24 cellular contexts compared by ENCODE assay signal in genomic region chr11:44047298-44047697, GRCh38. TPM values are rescaled to one million over a fixed set of nuclear protein-coding genes. Genes with fewer than 3 reads are reported as not detected.
DNase-seq lines count a peak whose midpoint lies in the region; ATAC-seq, FAIRE-seq and TF ChIP-seq lines count a peak whose summit lies in the region.
"Had no signal": no experiment of that assay in that cellular context is flagged by ENCODE, and none has a peak within 500 bp of the region (broad histone marks: within the 10 kb centered on the region; RNA-seq: fewer than 3 reads in every experiment).

No MANE protein-coding gene starts in this region.

- H3K56ac ChIP-seq in IMR-90 (ENCODE audit: extremely low read depth, insufficient read depth, low read length): no peak overlapping the region

- H2AK5ac ChIP-seq in IMR-90 (ENCODE audit: low read depth, low read length): no peak overlapping the region

- H3K4me2 ChIP-seq in IMR-90 (ENCODE audit: low read depth, low read length): no peak overlapping the region
- no peak overlapping the region for H3K4me2 ChIP-seq in K562 (ENCODE audit: insufficient read depth, low read length)
- H3K4me2 ChIP-seq: BLaER1 treated with 17β-estradiol and CSF1 and Interleukin-3, amounts not matched to agents 10 nM and 100 nM had no signal

- H3K9ac ChIP-seq in IMR-90 (ENCODE audit: low read depth, low read length) (no peak overlapping the region), K562 (ENCODE audit: insufficient read depth in 1 of 2, low read depth in 2 of 2, low read length in 2 of 2) (no peak overlapping the region)
- H3K9ac ChIP-seq: BLaER1 treated with 17β-estradiol and CSF1 and Interleukin-3, amounts not matched to agents 10 nM and 100 nM had no signal

- no peak overlapping the region for H3K4ac ChIP-seq in IMR-90 (ENCODE audit: low read depth, low read length)

- H3K27me3 ChIP-seq in IMR-90 (ENCODE audit: control insufficient read depth, insufficient read depth, low read length) (peaks cover 11% of the 10 kb centered on the region), K562 (ENCODE audit: control insufficient read depth in 2 of 2, insufficient read depth in 2 of 2, low read length in 2 of 2) (peaks cover 0 to 11% of the 10 kb centered on the region in 2 experiments; a peak in 4 of 5 replicates)
- H3K27me3 ChIP-seq: BE2C; BLaER1 treated with 17β-estradiol and CSF1 and Interleukin-3, amounts not matched to agents 10 nM and 100 nM had no signal

- H4K8ac ChIP-seq in IMR-90 (ENCODE audit: low read depth in 2 of 2, low read length in 2 of 2): no peak overlapping the region

- H3K4me1 ChIP-seq in IMR-90 (ENCODE audit: control insufficient read depth, insufficient read depth, low read length) (no peaks in the 10 kb centered on the region), K562 (replicated peaks in 1 of 2; ENCODE audit: control insufficient read depth in 2 of 2, insufficient read depth in 2 of 2, low read length in 2 of 2) (no peaks in the 10 kb centered on the region; a peak in 1 of 5 replicates)
- H3K4me1 ChIP-seq: BLaER1 treated with 17β-estradiol and CSF1 and Interleukin-3, amounts not matched to agents 10 nM and 100 nM; HAP-1 had no signal

- H3K18ac ChIP-seq in IMR-90 (ENCODE audit: low read depth, low read length): no peak overlapping the region

- FAIRE-seq in K562 (lab: Jason Lieb, UNC): no peak
- FAIRE-seq: D721Med, GM12891, GM18507, H54 had no signal

- H2BK5ac ChIP-seq in IMR-90 (ENCODE audit: low read depth, low read length, poor library complexity, severe bottlenecking): no peak overlapping the region

- no peaks in the 10 kb centered on the region for H3K79me1 ChIP-seq in IMR-90 (ENCODE audit: low read depth in 1 of 2, low read length in 2 of 2)

- no peak overlapping the region for H4K5ac ChIP-seq in IMR-90 (ENCODE audit: low read depth, low read length)

- H2AFZ ChIP-seq in IMR-90 (replicated peaks; ENCODE audit: low read length, poor library complexity): no peak overlapping the region
- no peak overlapping the region for H2AFZ ChIP-seq in K562 (ENCODE audit: low read depth, low read length)

- no CpG with 5 or more reads among the region's 2 CpGs for WGBS in IMR-90 (ENCODE audit: extremely low coverage in 2 of 2, insufficient read length in 1 of 2), 2 experiments
- 0% methylated on average over 2 of the region's 2 CpGs for WGBS in K562 (ENCODE audit: insufficient coverage, low coverage, missing lambda C conversion rate)

- H4K20me1 ChIP-seq in IMR-90 (ENCODE audit: insufficient read depth, low read length) (no peaks in the 10 kb centered on the region), K562 (replicated peaks; ENCODE audit: control insufficient read depth, insufficient read depth, low read length) (no peaks in the 10 kb centered on the region)
- H4K20me1 ChIP-seq: BLaER1 treated with 17β-estradiol and CSF1 and Interleukin-3, amounts not matched to agents 10 nM and 100 nM had no signal

- H3K9me3 ChIP-seq in IMR-90 (ENCODE audit: control insufficient read depth, insufficient read depth, low read length): no peaks in the 10 kb centered on the region
- H3K9me3 ChIP-seq in K562 (replicated peaks; ENCODE audit: control insufficient read depth, insufficient read depth, low read depth, low read length): no peaks in the 10 kb centered on the region
- H3K9me3 ChIP-seq: BE2C; BLaER1 treated with 17β-estradiol and CSF1 and Interleukin-3, amounts not matched to agents 10 nM and 100 nM; HAP-1 had no signal

- no peak overlapping the region for H2BK120ac ChIP-seq in IMR-90 (ENCODE audit: low read depth, low read length)

- no peak overlapping the region for H2AK9ac ChIP-seq in IMR-90 (replicated peaks; ENCODE audit: low read depth, low read length, poor library complexity)

- intact Hi-C loops in IMR-90 (cut with micrococcal nuclease) (no loop called here), K562 (cut with micrococcal nuclease) (no loop called here)

- H3K4me3 ChIP-seq in IMR-90 (ENCODE audit: insufficient read depth, low read depth, low read length) (no peak overlapping the region), K562 (no peak overlapping the region)
- H3K4me3 ChIP-seq: BLaER1 treated with 17β-estradiol and CSF1 and Interleukin-3, amounts not matched to agents 10 nM and 100 nM; HAP-1 had no signal

- BruUV-seq in IMR-90 (replicated peaks; lab: Mats Ljungman, UMichigan) (no TSS peak), K562 (replicated peaks; lab: Mats Ljungman, UMichigan) (no TSS peak)

- TF ChIP-seq EP300 in K562 (IDR thresholded peaks at IDR 0.05; ENCODE audit: low read length): no peak

- no peaks in the 10 kb centered on the region for H3K79me2 ChIP-seq in K562 (ENCODE audit: control insufficient read depth, insufficient read depth, low read length)

- TF ChIP-seq CTCF in IMR-90 (conservative IDR thresholded peaks at IDR 0.05; ENCODE audit: low read depth, low read length): no peak
- no peak for TF ChIP-seq CTCF in K562 (IDR thresholded peaks at IDR 0.05 in 2 of 3, conservative IDR thresholded peaks at IDR 0.05 in 1 of 3; ENCODE audit: insufficient read depth in 2 of 3, low read depth in 1 of 3, low read length in 3 of 3)

- no peak overlapping the region for H3K27ac ChIP-seq in IMR-90 (ENCODE audit: insufficient read depth, low read length)
- H3K27ac ChIP-seq in K562 (ENCODE audit: extremely low read depth, low read depth, low read length): no peak overlapping the region
- H3K27ac ChIP-seq: BLaER1 treated with 17β-estradiol and CSF1 and Interleukin-3, amounts not matched to agents 10 nM and 100 nM had no signal

- no peak overlapping the region for H2BK15ac ChIP-seq in IMR-90 (ENCODE audit: low read depth, low read length)

- H3K36me3 ChIP-seq in IMR-90 (ENCODE audit: control insufficient read depth, insufficient read depth, low read length) (no peaks in the 10 kb centered on the region), K562 (ENCODE audit: control insufficient read depth, insufficient read depth, low read length) (no peaks in the 10 kb centered on the region)
- H3K36me3 ChIP-seq: BE2C; BLaER1 treated with 17β-estradiol and CSF1 and Interleukin-3, amounts not matched to agents 10 nM and 100 nM; HAP-1 had no signal

- TF ChIP-seq POLR2A in IMR-90 (IDR thresholded peaks at IDR 0.05; ENCODE audit: low read depth, low read length) (no peak), K562 (conservative IDR thresholded peaks at IDR 0.05) (no peak)

- H4K91ac ChIP-seq in IMR-90 (ENCODE audit: insufficient read depth, low read depth, low read length): no peak overlapping the region

- dilution Hi-C loops in IMR-90 (cut with HindIII; ENCODE audit: low sequenced_read_pairs, unreplicated experiment): loop anchor here (25.0 kb wide), 1 partner anchor 135 kb away; no protein-coding TSS in a partner anchor

- ATAC-seq in IMR-90 (ENCODE audit: low read depth): no peak
- no peak for ATAC-seq in K562

- no peak overlapping the region for H3K23ac ChIP-seq in IMR-90 (ENCODE audit: low read depth, low read length)

- CTCF ChIA-PET in IMR-90 (lab: Yijun Ruan, JAX): no interaction called here
- CTCF ChIA-PET in K562 (lab: Yijun Ruan, JAX; ENCODE audit: low intra/inter-chr PET ratio): interaction anchor here (0.5 kb wide), 1 partner anchor 562 kb away, joined by 3 read pairs; no protein-coding TSS in a partner anchor

- no peak for TF ChIP-seq RAD21 in IMR-90 (IDR thresholded peaks at IDR 0.05; ENCODE audit: low read length)
- no peak for TF ChIP-seq RAD21 in K562 (CRISPR knock-in tag; conservative IDR thresholded peaks at IDR 0.05 in 1 of 2, IDR thresholded peaks at IDR 0.05 in 1 of 2)

- no peak for DNase-seq in IMR-90
- no peak for DNase-seq in K562 (ENCODE audit: extremely low read depth in 1 of 4, low spot score in 3 of 4)
- peak; percentile 79 for DNase-seq in foreskin melanocyte
- DNase-seq in NCI-H526 treated with DMSO at 0.1 percent for 48 hours (lab: John Stamatoyannopoulos, UW): no peak
- no peak for DNase-seq in activated gamma-delta T cell treated with Interleukin-2 at 50 U/mL for 16 hours
- no peak for DNase-seq in NCI-H2227 (lab: John Stamatoyannopoulos, UW; ENCODE audit: unreplicated experiment)
- DNase-seq: AML-193; CD4-positive, alpha-beta T cell; CD8-positive, alpha-beta memory T cell; DMS 273 treated with DMSO at 0.1 percent for 48 hours; DMS79; GDM1; GOT3; HFFc6 had no signal

- H3K14ac ChIP-seq in IMR-90 (replicated peaks; ENCODE audit: low read depth, low read length): no peak overlapping the region

- POLR2A ChIA-PET in IMR-90 (lab: Charles Lee; ENCODE audit: unreplicated experiment) (no interaction called here), K562 (lab: Yijun Ruan, JAX) (no interaction called here)

- H3K9me1 ChIP-seq in IMR-90 (ENCODE audit: insufficient read depth, low read length): no peaks in the 10 kb centered on the region
- H3K9me1 ChIP-seq in K562 (ENCODE audit: control insufficient read depth, insufficient read depth, low read length): peaks cover 5% of the 10 kb centered on the region

- no peak overlapping the region for H2BK20ac ChIP-seq in IMR-90 (ENCODE audit: low read depth, low read length)

- in situ Hi-C loops in IMR-90 (cut with MboI; ENCODE audit: low sequenced_read_pairs): no loop called here
- in situ Hi-C loops in K562 (cut with MboI): no loop called here

RNA-seq across cellular contexts. Expression of gene ACCSL, which starts 0.5 kb away (rescaled TPM):
- total RNA-seq in IMR-90 (2012; rRNA removed) (not detected in 2 replicates), K562 (2014; rRNA removed) (not detected in 2 replicates), K562 (2014; rRNA removed; fragmentation: Illumina TruSeq; extraction: Trizol) (not detected in 2 replicates), K562 (2015; rRNA removed; fragmentation: Illumina TruSeq; extraction: Trizol) (not detected in 2 replicates), K562 (2021) (not detected in 2 replicates)
- polyA plus RNA-seq in IMR-90 (2012; rRNA removed) (not detected in 2 replicates), K562 (2011; rRNA removed) (not detected in 2 replicates), K562 (2014; fragmentation: Illumina TruSeq; extraction: Trizol) (not detected in 2 replicates), K562 (2014; fragmentation: Nextera tagmentation; extraction: Ambion mirVana) (not detected), K562 (2014; rRNA removed) (not detected in 2 replicates)
- polyA plus RNA-seq in IMR-90 (2012; cell fraction: cytosol; rRNA removed): not detected in 2 replicates
- not detected in 2 replicates for polyA plus RNA-seq in IMR-90 (2012; cell fraction: nucleus; rRNA removed; ENCODE audit: low replicate concordance)
- not detected in 2 replicates for total RNA-seq in K562 (2011; cell fraction: chromatin; rRNA removed; ENCODE audit: low replicate concordance)
- total RNA-seq in K562 (2011; cell fraction: nucleolus; rRNA removed): not detected in 2 replicates
- total RNA-seq in K562 (2011; cell fraction: nucleoplasm; rRNA removed): 0.22 TPM in 1 of 2 replicates, not detected in the other
- polyA plus RNA-seq in K562 (2011; cell fraction: cytosol; rRNA removed): not detected in 2 replicates
- not detected in 2 replicates for polyA plus RNA-seq in K562 (2011; cell fraction: nucleus; rRNA removed)
- not detected in 2 replicates for polyA plus RNA-seq in K562 (2012)
- not detected in 2 replicates for polyA minus RNA-seq in K562 (2011; rRNA and poly(A)+ RNA removed)
- not detected in 2 replicates for polyA minus RNA-seq in K562 (2011; cell fraction: cytosol; rRNA and poly(A)+ RNA removed)
- polyA minus RNA-seq in K562 (2011; cell fraction: nucleus; rRNA and poly(A)+ RNA removed): not detected in 2 replicates
- total RNA-seq: A172; CD4-positive, alpha-beta T cell; CD8-positive, alpha-beta memory T cell; HFFc6 had no signal
- polyA plus RNA-seq: AG04450; CD14-positive monocyte; CD8-positive, alpha-beta memory T cell had no signal

RNA-seq across cellular contexts. Expression of gene ACCS, which starts 18.8 kb away (rescaled TPM):
- 1.4 and 1.8 TPM in 2 replicates for total RNA-seq in IMR-90 (2012; rRNA removed)
- polyA plus RNA-seq in IMR-90 (2012; rRNA removed): 6.0 and 7.3 TPM in 2 replicates
- polyA plus RNA-seq in IMR-90 (2012; cell fraction: cytosol; rRNA removed): 2.0 and 2.8 TPM in 2 replicates
- polyA plus RNA-seq in IMR-90 (2012; cell fraction: nucleus; rRNA removed; ENCODE audit: low replicate concordance): 83.3 and 91.5 TPM in 2 replicates
- total RNA-seq in K562 (2011; cell fraction: chromatin; rRNA removed; ENCODE audit: low replicate concordance): 116 and 149 TPM in 2 replicates
- total RNA-seq in K562 (2011; cell fraction: nucleolus; rRNA removed): 94.2 and 109 TPM in 2 replicates
- 129 and 171 TPM in 2 replicates for total RNA-seq in K562 (2011; cell fraction: nucleoplasm; rRNA removed)
- 14.8 and 16.3 TPM in 2 replicates for total RNA-seq in K562 (2014; rRNA removed)
- total RNA-seq in K562 (2014; rRNA removed; fragmentation: Illumina TruSeq; extraction: Trizol): 11.3 and 11.8 TPM in 2 replicates
- 10.1 and 10.7 TPM in 2 replicates for total RNA-seq in K562 (2015; rRNA removed; fragmentation: Illumina TruSeq; extraction: Trizol)
- total RNA-seq in K562 (2021): 19.5 and 21.1 TPM in 2 replicates
- 19.8 and 27.9 TPM in 2 replicates for polyA plus RNA-seq in K562 (2011; rRNA removed)
- 6.9 and 15.3 TPM in 2 replicates for polyA plus RNA-seq in K562 (2011; cell fraction: cytosol; rRNA removed)
- 251 and 266 TPM in 2 replicates for polyA plus RNA-seq in K562 (2011; cell fraction: nucleus; rRNA removed)
- 19.7 and 69.3 TPM in 2 replicates for polyA plus RNA-seq in K562 (2012)
- polyA plus RNA-seq in K562 (2014; fragmentation: Illumina TruSeq; extraction: Trizol): 18.0 and 20.2 TPM in 2 replicates
- 1 to 10 TPM; 4.2 to 6.3 TPM for polyA plus RNA-seq in K562 (2014; fragmentation: Nextera tagmentation; extraction: Ambion mirVana)
- 25.9 and 29.9 TPM in 2 replicates for polyA plus RNA-seq in K562 (2014; rRNA removed)
- 9.4 and 10.8 TPM in 2 replicates for polyA minus RNA-seq in K562 (2011; rRNA and poly(A)+ RNA removed)
- 4.3 and 4.6 TPM in 2 replicates for polyA minus RNA-seq in K562 (2011; cell fraction: cytosol; rRNA and poly(A)+ RNA removed)
- polyA minus RNA-seq in K562 (2011; cell fraction: nucleus; rRNA and poly(A)+ RNA removed): 30.2 and 44.4 TPM in 2 replicates

RNA-seq across cellular contexts. Expression of gene EXT2, which starts 48.2 kb away (rescaled TPM):
- total RNA-seq in IMR-90 (2012; rRNA removed) (66.1 and 85.3 TPM in 2 replicates), K562 (2014; rRNA removed) (38.8 and 39.5 TPM in 2 replicates), K562 (2014; rRNA removed; fragmentation: Illumina TruSeq; extraction: Trizol) (34.0 and 37.5 TPM in 2 replicates), K562 (2015; rRNA removed; fragmentation: Illumina TruSeq; extraction: Trizol) (38.5 and 40.9 TPM in 2 replicates), K562 (2021) (43.1 and 43.2 TPM in 2 replicates)
- polyA plus RNA-seq in IMR-90 (2012; rRNA removed) (68.5 and 75.0 TPM in 2 replicates), K562 (2011; rRNA removed) (49.2 and 52.1 TPM in 2 replicates), K562 (2014; fragmentation: Illumina TruSeq; extraction: Trizol) (35.0 and 38.1 TPM in 2 replicates), K562 (2014; fragmentation: Nextera tagmentation; extraction: Ambion mirVana) (10 to 100 TPM in 1 of 2 experiments, 1 to 10 TPM in 1; 7.5 to 13.1 TPM), K562 (2014; rRNA removed) (36.9 and 38.4 TPM in 2 replicates)
- polyA plus RNA-seq in IMR-90 (2012; cell fraction: cytosol; rRNA removed): 56.0 and 72.5 TPM in 2 replicates
- polyA plus RNA-seq in IMR-90 (2012; cell fraction: nucleus; rRNA removed; ENCODE audit: low replicate concordance): 36.7 and 41.2 TPM in 2 replicates
- total RNA-seq in K562 (2011; cell fraction: chromatin; rRNA removed; ENCODE audit: low replicate concordance): 100 and 105 TPM in 2 replicates
- 133 and 140 TPM in 2 replicates for total RNA-seq in K562 (2011; cell fraction: nucleolus; rRNA removed)
- total RNA-seq in K562 (2011; cell fraction: nucleoplasm; rRNA removed): 105 and 121 TPM in 2 replicates
- 42.1 and 45.0 TPM in 2 replicates for polyA plus RNA-seq in K562 (2011; cell fraction: cytosol; rRNA removed)
- polyA plus RNA-seq in K562 (2011; cell fraction: nucleus; rRNA removed): 31.6 and 38.9 TPM in 2 replicates
- 33.7 and 39.0 TPM in 2 replicates for polyA plus RNA-seq in K562 (2012)
- 80.3 and 83.4 TPM in 2 replicates for polyA minus RNA-seq in K562 (2011; rRNA and poly(A)+ RNA removed)
- 34.9 and 35.8 TPM in 2 replicates for polyA minus RNA-seq in K562 (2011; cell fraction: cytosol; rRNA and poly(A)+ RNA removed)
- 65.7 and 90.9 TPM in 2 replicates for polyA minus RNA-seq in K562 (2011; cell fraction: nucleus; rRNA and poly(A)+ RNA removed)
